8 cellular contexts compared by ENCODE assay signal in genomic region chr7:77727936-77728701, GRCh38. TPM values are rescaled to one million over a fixed set of nuclear protein-coding genes. Genes with fewer than 3 reads are reported as not detected.
A peak's percentile ranks its signal among the peaks of the same experiment; 100 is the strongest.
DNase-seq lines count a peak whose midpoint lies in the region; ATAC-seq and TF ChIP-seq lines count a peak whose summit lies in the region.

No MANE protein-coding gene starts in this region.

- H3K27ac Mint-ChIP-seq in T-helper 1 cell treated with Interleukin-12 subunit alpha and Interleukin-12 subunit beta and Interleukin-4 antibody, amounts not matched to agents 30 μg/mL and 1 μg/mL, for 36 hours, result no peak overlapping the region
- H3K27ac Mint-ChIP-seq in endothelial cell (ENCODE audit: unreplicated experiment), result peak overlapping the region; percentile 97
- peak overlapping the region; percentile 26 to 86 for H3K27ac Mint-ChIP-seq in natural killer cell treated with Interleukin-12 subunit alpha and Interleukin-12 subunit beta and Interleukin-15 and Interleukin-18, amount 100 ng/mL, for 72 hours
- no peak overlapping the region for H3K27ac Mint-ChIP-seq in activated CD4-positive, alpha-beta memory T cell treated with anti-CD3 and anti-CD28 coated beads, Interleukin-2, amount 10 ng/mL, durations not matched to agents 7 days and 5 days

- TF ChIP-seq CTCF in endothelial cell (IDR thresholded peaks at IDR 0.05; ENCODE audit: unreplicated experiment), result no peak
- no peak for TF ChIP-seq CTCF in GM10248 (IDR thresholded peaks at IDR 0.05; ENCODE audit: control extremely low read depth, extremely low read depth, low read depth, missing control alignments)

- H3K36me3 Mint-ChIP-seq in T-helper 1 cell treated with Interleukin-12 subunit alpha and Interleukin-12 subunit beta and Interleukin-4 antibody, amounts not matched to agents 30 μg/mL and 1 μg/mL, for 36 hours (ENCODE audit: low read depth), result peaks cover 2% of the 10 kb centered on the region
- H3K36me3 Mint-ChIP-seq in endothelial cell (ENCODE audit: low read depth, unreplicated experiment), result peaks cover 3% of the 10 kb centered on the region
- H3K36me3 Mint-ChIP-seq in natural killer cell treated with Interleukin-12 subunit alpha and Interleukin-12 subunit beta and Interleukin-15 and Interleukin-18, amount 100 ng/mL, for 72 hours, result no peaks in the 10 kb centered on the region
- H3K36me3 Mint-ChIP-seq in activated CD4-positive, alpha-beta memory T cell treated with anti-CD3 and anti-CD28 coated beads, Interleukin-2, amount 10 ng/mL, durations not matched to agents 7 days and 5 days (ENCODE audit: low read depth), result peaks cover 8% of the 10 kb centered on the region

- DNase-seq in T-helper 1 cell, result no peak
- peak; percentile 97 for DNase-seq in NCI-H69 (lab: John Stamatoyannopoulos, UW)
- peak; percentile 16 for DNase-seq in endothelial cell (ENCODE audit: low spot score)
- DNase-seq in natural killer cell treated with Interleukin-12 subunit alpha and Interleukin-12 subunit beta and Interleukin-15 and Interleukin-18, amount 100 ng/mL, for 72 hours (ENCODE audit: low spot score), result no peak
- DNase-seq in activated CD4-positive, alpha-beta memory T cell treated with anti-CD3 and anti-CD28 coated beads, Interleukin-2, amount 10 ng/mL, durations not matched to agents 7 days and 5 days, result no peak
- no peak for DNase-seq in GM10248 (ENCODE audit: extremely low spot score)

- POLR2A ChIA-PET in activated CD4-positive, alpha-beta memory T cell treated with anti-CD3 and anti-CD28 coated beads, Interleukin-2, amount 10 ng/mL, durations not matched to agents 7 days and 5 days (lab: Charles Lee), result interaction anchor here (2.7 kb wide), 1 partner anchor 31 kb away, joined by 8 read pairs; no protein-coding TSS in a partner anchor
- POLR2A ChIA-PET in GM10248 (lab: Yijun Ruan, JAX), result no interaction called here

- peaks cover 14% of the 10 kb centered on the region for H3K4me1 Mint-ChIP-seq in T-helper 1 cell treated with Interleukin-12 subunit alpha and Interleukin-12 subunit beta and Interleukin-4 antibody, amounts not matched to agents 30 μg/mL and 1 μg/mL, for 36 hours (ENCODE audit: low read depth)
- H3K4me1 Mint-ChIP-seq in endothelial cell (ENCODE audit: unreplicated experiment), result peaks cover 26% of the 10 kb centered on the region
- H3K4me1 Mint-ChIP-seq in natural killer cell treated with Interleukin-12 subunit alpha and Interleukin-12 subunit beta and Interleukin-15 and Interleukin-18, amount 100 ng/mL, for 72 hours (ENCODE audit: low read depth in 2 of 2), result peaks cover 36 to 40% of the 10 kb centered on the region in 2 donors
- peaks cover 22% of the 10 kb centered on the region for H3K4me1 Mint-ChIP-seq in activated CD4-positive, alpha-beta memory T cell treated with anti-CD3 and anti-CD28 coated beads, Interleukin-2, amount 10 ng/mL, durations not matched to agents 7 days and 5 days

- ATAC-seq in natural killer cell treated with Interleukin-12 subunit alpha and Interleukin-12 subunit beta and Interleukin-15 and Interleukin-18, amount 100 ng/mL, for 72 hours, result no peak
- ATAC-seq in GM19395 (IDR thresholded peaks at IDR 0.05; ENCODE audit: unreplicated experiment), result no peak

- CTCF ChIA-PET in activated CD4-positive, alpha-beta memory T cell treated with anti-CD3 and anti-CD28 coated beads, Interleukin-2, amount 10 ng/mL, durations not matched to agents 7 days and 5 days (lab: Charles Lee), result interaction anchor here (0.8 to 1.0 kb wide), 2 partner anchors 9 to 30 kb away, joined by 3 to 4 read pairs; no protein-coding TSS in a partner anchor
- CTCF ChIA-PET in GM10248 (lab: Yijun Ruan, JAX), result interaction anchor here (1.2 to 3.9 kb wide), 4 partner anchors 10 to 76 kb away, joined by 3 to 20 read pairs (median 11); no protein-coding TSS in a partner anchor

- H3K9me3 Mint-ChIP-seq in T-helper 1 cell treated with Interleukin-12 subunit alpha and Interleukin-12 subunit beta and Interleukin-4 antibody, amounts not matched to agents 30 μg/mL and 1 μg/mL, for 36 hours, result no peaks in the 10 kb centered on the region
- H3K9me3 Mint-ChIP-seq in endothelial cell (ENCODE audit: unreplicated experiment), result no peaks in the 10 kb centered on the region
- no peaks in the 10 kb centered on the region for H3K9me3 Mint-ChIP-seq in natural killer cell treated with Interleukin-12 subunit alpha and Interleukin-12 subunit beta and Interleukin-15 and Interleukin-18, amount 100 ng/mL, for 72 hours
- no peaks in the 10 kb centered on the region for H3K9me3 Mint-ChIP-seq in activated CD4-positive, alpha-beta memory T cell treated with anti-CD3 and anti-CD28 coated beads, Interleukin-2, amount 10 ng/mL, durations not matched to agents 7 days and 5 days

- H3K27me3 Mint-ChIP-seq in T-helper 1 cell treated with Interleukin-12 subunit alpha and Interleukin-12 subunit beta and Interleukin-4 antibody, amounts not matched to agents 30 μg/mL and 1 μg/mL, for 36 hours (ENCODE audit: low read depth), result no peaks in the 10 kb centered on the region
- H3K27me3 Mint-ChIP-seq in endothelial cell (ENCODE audit: unreplicated experiment), result peaks cover 2% of the 10 kb centered on the region
- no peaks in the 10 kb centered on the region for H3K27me3 Mint-ChIP-seq in natural killer cell treated with Interleukin-12 subunit alpha and Interleukin-12 subunit beta and Interleukin-15 and Interleukin-18, amount 100 ng/mL, for 72 hours
- H3K27me3 Mint-ChIP-seq in activated CD4-positive, alpha-beta memory T cell treated with anti-CD3 and anti-CD28 coated beads, Interleukin-2, amount 10 ng/mL, durations not matched to agents 7 days and 5 days, result no peaks in the 10 kb centered on the region

- H3K4me3 Mint-ChIP-seq in T-helper 1 cell treated with Interleukin-12 subunit alpha and Interleukin-12 subunit beta and Interleukin-4 antibody, amounts not matched to agents 30 μg/mL and 1 μg/mL, for 36 hours, result peak overlapping the region; percentile 3
- H3K4me3 Mint-ChIP-seq in endothelial cell (ENCODE audit: unreplicated experiment), result no peak overlapping the region
- peak overlapping the region; percentile 35 for H3K4me3 Mint-ChIP-seq in natural killer cell treated with Interleukin-12 subunit alpha and Interleukin-12 subunit beta and Interleukin-15 and Interleukin-18, amount 100 ng/mL, for 72 hours
- no peak overlapping the region for H3K4me3 Mint-ChIP-seq in activated CD4-positive, alpha-beta memory T cell treated with anti-CD3 and anti-CD28 coated beads, Interleukin-2, amount 10 ng/mL, durations not matched to agents 7 days and 5 days

RNA-seq across cellular contexts. Expression of gene RSBN1L, which starts 31.9 kb away (rescaled TPM):
- 17.2 TPM for total RNA-seq in endothelial cell (ENCODE audit: unreplicated experiment)
- total RNA-seq in natural killer cell treated with Interleukin-12 subunit alpha and Interleukin-12 subunit beta and Interleukin-15 and Interleukin-18, amount 100 ng/mL, for 72 hours, result 10 to 100 TPM; 19.0 to 21.2 TPM
- total RNA-seq in activated CD4-positive, alpha-beta memory T cell treated with anti-CD3 and anti-CD28 coated beads, Interleukin-2, amount 10 ng/mL, durations not matched to agents 7 days and 5 days, result 10 to 100 TPM; 28.7 to 29.5 TPM

Comparison
In these comparisons a context has a peak if more than half of its experiments do, and no peak if none do; other contexts are left out.
1. H3K27ac Mint-ChIP-seq: peak in endothelial cell (single experiment) and natural killer cell treated with Interleukin-12 subunit alpha and Interleukin-12 subunit beta and Interleukin-15 and Interleukin-18, amount 100 ng/mL, for 72 hours (2 of 2); none in T-helper 1 cell treated with Interleukin-12 subunit alpha and Interleukin-12 subunit beta and Interleukin-4 antibody, amounts not matched to agents 30 μg/mL and 1 μg/mL, for 36 hours (single experiment) and activated CD4-positive, alpha-beta memory T cell treated with anti-CD3 and anti-CD28 coated beads, Interleukin-2, amount 10 ng/mL, durations not matched to agents 7 days and 5 days (single experiment).
2. H3K4me3 Mint-ChIP-seq: peak in T-helper 1 cell treated with Interleukin-12 subunit alpha and Interleukin-12 subunit beta and Interleukin-4 antibody, amounts not matched to agents 30 μg/mL and 1 μg/mL, for 36 hours (single experiment) and natural killer cell treated with Interleukin-12 subunit alpha and Interleukin-12 subunit beta and Interleukin-15 and Interleukin-18, amount 100 ng/mL, for 72 hours (single experiment); none in endothelial cell (single experiment) and activated CD4-positive, alpha-beta memory T cell treated with anti-CD3 and anti-CD28 coated beads, Interleukin-2, amount 10 ng/mL, durations not matched to agents 7 days and 5 days (single experiment).
3. DNase-seq: peak in NCI-H69 (single experiment) and endothelial cell (single experiment); none in T-helper 1 cell (0 of 5), natural killer cell treated with Interleukin-12 subunit alpha and Interleukin-12 subunit beta and Interleukin-15 and Interleukin-18, amount 100 ng/mL, for 72 hours (single experiment), activated CD4-positive, alpha-beta memory T cell treated with anti-CD3 and anti-CD28 coated beads, Interleukin-2, amount 10 ng/mL, durations not matched to agents 7 days and 5 days (single experiment) and GM10248 (single experiment).